Comparison of ENCODE assay signal across 1 cellular context in the genomic region with DNA sequence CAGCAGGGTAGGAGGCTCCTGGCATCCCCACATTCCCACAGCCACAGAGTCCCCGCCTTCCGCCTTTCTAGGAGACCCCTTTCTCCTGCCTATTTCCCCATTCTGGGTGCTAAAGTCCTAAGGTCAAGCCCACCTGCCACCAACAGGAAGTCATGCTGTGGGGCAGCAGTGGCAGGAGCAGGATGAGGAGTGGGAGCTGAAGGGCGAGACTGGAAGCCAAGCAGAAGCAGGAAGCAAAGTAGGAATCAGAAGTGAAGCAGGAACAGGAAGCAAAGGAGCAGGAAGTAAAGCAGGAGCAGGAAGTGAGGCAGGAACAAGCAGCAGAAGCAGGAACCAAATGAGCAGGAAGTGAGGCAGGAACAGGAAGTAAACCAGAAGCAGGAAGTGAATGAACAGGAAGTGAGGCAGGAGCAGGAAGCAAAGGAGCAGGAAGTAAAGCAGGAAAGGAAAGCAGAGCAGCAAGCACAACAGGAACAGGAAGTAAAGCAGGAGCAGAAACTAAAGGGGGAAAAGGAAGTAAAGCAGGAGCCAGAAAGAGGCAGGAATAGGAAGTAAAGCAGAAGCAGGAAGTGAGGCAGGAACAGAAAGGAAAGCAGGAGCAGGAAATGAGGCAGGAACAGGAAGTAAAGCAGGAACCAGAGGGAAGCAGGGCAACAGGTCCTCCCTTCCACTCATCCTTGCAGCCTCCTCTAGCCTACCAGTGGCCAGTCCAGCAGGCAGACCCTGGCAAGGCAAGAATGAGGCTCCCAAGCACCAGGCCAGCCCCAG.
TF ChIP-seq lines count a peak whose summit lies in the region.

No MANE protein-coding gene starts in this region.

TF ChIP-seq in HEK293, 187 proteins besides CTCF, POLR2A, EP300 and RAD21 (continued from another document):
- TF ChIP-seq, protein P1, sequence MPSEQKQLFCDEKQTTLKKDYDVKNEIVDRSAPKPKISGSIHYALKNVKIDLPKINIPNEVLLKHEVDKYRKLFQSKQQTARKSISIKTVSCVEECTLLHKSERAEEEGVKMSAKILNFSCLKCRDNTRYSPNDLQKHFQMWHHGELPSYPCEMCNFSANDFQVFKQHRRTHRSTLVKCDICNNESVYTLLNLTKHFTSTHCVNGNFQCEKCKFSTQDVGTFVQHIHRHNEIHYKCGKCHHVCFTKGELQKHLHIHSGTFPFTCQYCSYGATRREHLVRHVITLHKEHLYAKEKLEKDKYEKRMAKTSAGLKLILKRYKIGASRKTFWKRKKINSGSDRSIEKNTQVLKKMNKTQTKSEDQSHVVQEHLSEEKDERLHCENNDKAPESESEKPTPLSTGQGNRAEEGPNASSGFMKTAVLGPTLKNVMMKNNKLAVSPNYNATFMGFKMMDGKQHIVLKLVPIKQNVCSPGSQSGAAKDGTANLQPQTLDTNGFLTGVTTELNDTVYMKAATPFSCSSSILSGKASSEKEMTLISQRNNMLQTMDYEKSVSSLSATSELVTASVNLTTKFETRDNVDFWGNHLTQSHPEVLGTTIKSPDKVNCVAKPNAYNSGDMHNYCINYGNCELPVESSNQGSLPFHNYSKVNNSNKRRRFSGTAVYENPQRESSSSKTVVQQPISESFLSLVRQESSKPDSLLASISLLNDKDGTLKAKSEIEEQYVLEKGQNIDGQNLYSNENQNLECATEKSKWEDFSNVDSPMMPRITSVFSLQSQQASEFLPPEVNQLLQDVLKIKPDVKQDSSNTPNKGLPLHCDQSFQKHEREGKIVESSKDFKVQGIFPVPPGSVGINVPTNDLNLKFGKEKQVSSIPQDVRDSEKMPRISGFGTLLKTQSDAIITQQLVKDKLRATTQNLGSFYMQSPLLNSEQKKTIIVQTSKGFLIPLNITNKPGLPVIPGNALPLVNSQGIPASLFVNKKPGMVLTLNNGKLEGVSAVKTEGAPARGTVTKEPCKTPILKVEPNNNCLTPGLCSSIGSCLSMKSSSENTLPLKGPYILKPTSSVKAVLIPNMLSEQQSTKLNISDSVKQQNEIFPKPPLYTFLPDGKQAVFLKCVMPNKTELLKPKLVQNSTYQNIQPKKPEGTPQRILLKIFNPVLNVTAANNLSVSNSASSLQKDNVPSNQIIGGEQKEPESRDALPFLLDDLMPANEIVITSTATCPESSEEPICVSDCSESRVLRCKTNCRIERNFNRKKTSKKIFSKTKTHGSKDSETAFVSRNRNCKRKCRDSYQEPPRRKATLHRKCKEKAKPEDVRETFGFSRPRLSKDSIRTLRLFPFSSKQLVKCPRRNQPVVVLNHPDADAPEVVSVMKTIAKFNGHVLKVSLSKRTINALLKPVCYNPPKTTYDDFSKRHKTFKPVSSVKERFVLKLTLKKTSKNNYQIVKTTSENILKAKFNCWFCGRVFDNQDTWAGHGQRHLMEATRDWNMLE (tag by site-specific recombination; conservative IDR thresholded peaks at IDR 0.05; ENCODE audit: low read depth) = peak; percentile 98
- 0 out of 2 replicates have a peak, but pooled peaks have one; percentile 58 for TF ChIP-seq ZNF621 (tag by site-specific recombination; IDR thresholded peaks at IDR 0.05)
TF ChIP-seq in HEK293: peak in this region for 4.
